24 cellular contexts compared by ENCODE assay signal in the genomic region with DNA sequence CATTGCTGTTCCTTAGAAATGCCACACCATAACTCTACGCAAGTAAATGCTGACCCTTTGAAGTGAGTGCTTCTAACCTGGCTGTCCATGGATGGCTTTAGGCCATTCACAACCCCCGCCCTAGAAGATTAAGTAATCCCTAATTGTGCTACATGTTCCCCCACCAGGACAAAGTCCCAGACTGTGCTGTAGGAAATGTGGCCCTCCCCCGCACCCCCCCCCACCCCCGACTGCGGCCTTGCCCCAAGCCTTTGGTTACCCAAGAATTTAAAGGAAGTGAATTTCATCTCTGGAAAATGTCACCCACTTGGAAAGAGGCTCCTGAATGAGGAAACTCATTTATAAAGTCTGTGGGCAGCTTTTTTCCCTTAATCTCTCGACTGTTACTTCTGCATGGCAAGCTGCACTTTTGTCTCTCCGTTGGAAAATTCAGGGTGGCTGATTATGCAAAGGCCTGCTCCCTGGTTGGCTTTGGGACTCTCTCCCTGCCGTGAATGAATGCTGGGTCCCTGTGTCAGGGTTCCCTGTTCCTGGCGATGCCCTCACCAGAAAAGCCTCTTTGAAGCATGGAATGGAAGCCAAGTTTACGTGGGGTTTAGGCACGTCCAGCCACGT. TPM values are rescaled to one million over a fixed set of nuclear protein-coding genes. Genes with fewer than 3 reads are reported as not detected.
DNase-seq lines count a peak whose midpoint lies in the region; ATAC-seq and TF ChIP-seq lines count a peak whose summit lies in the region.
"Had no signal": no experiment of that assay in that cellular context is flagged by ENCODE, and none has a peak within 500 bp of the region (broad histone marks: within the 10 kb centered on the region; RNA-seq: fewer than 3 reads in every experiment).

No MANE protein-coding gene starts in this region.

- peaks cover 14% of the 10 kb centered on the region for H3K27me3 Mint-ChIP-seq in neural progenitor cell (ENCODE audit: insufficient read depth, low read depth)
- H3K27me3 Mint-ChIP-seq: activated CD4-positive, alpha-beta memory T cell treated with anti-CD3 and anti-CD28 coated beads for 36 hours; central memory CD8-positive, alpha-beta T cell had no signal

- H3K36me3 ChIP-seq in neural progenitor cell, result no peaks in the 10 kb centered on the region
- H3K36me3 ChIP-seq: adrenal gland; BLaER1 treated with 17β-estradiol and CSF1 and Interleukin-3, amounts not matched to agents 10 nM and 100 nM had no signal

- no peak for TF ChIP-seq CTCF in neural progenitor cell (IDR thresholded peaks at IDR 0.05)

- no peak overlapping the region for H3K27ac Mint-ChIP-seq in neural progenitor cell
- H3K27ac Mint-ChIP-seq: activated CD4-positive, alpha-beta memory T cell treated with anti-CD3 and anti-CD28 coated beads for 36 hours had no signal

- H3K9ac ChIP-seq in neural progenitor cell, result no peak overlapping the region
- H3K9ac ChIP-seq: BLaER1 treated with 17β-estradiol and CSF1 and Interleukin-3, amounts not matched to agents 10 nM and 100 nM had no signal

- no peak overlapping the region for H3K4me3 ChIP-seq in neural progenitor cell
- H3K4me3 ChIP-seq: adrenal gland; BLaER1 treated with 17β-estradiol and CSF1 and Interleukin-3, amounts not matched to agents 10 nM and 100 nM; K562; mucosa of descending colon; PC-9 had no signal

- H3K4me1 Mint-ChIP-seq in neural progenitor cell, result peaks cover 55% of the 10 kb centered on the region
- H3K4me1 Mint-ChIP-seq: central memory CD8-positive, alpha-beta T cell had no signal

- H3K79me2 ChIP-seq in neural progenitor cell (ENCODE audit: low read depth), result no peaks in the 10 kb centered on the region

- H3K4me1 ChIP-seq in neural progenitor cell, result peaks cover 41% of the 10 kb centered on the region
- H3K4me1 ChIP-seq: adrenal gland had no signal

- H3K27me3 ChIP-seq in neural progenitor cell, result no peaks in the 10 kb centered on the region
- H3K27me3 ChIP-seq: adrenal gland had no signal

- H4K20me1 ChIP-seq in neural progenitor cell (ENCODE audit: low read depth), result no peaks in the 10 kb centered on the region
- H4K20me1 ChIP-seq: BLaER1 treated with 17β-estradiol and CSF1 and Interleukin-3, amounts not matched to agents 10 nM and 100 nM had no signal

- no peak overlapping the region for H2AFZ ChIP-seq in neural progenitor cell (replicated peaks)
- H2AFZ ChIP-seq: PC-9 had no signal

- no peak for ATAC-seq in GM18511 (IDR thresholded peaks at IDR 0.05; ENCODE audit: unreplicated experiment)
- ATAC-seq: left colon, mucosa of descending colon had no signal

- DNase-seq in AG20443 (ENCODE audit: low spot score) (peak; percentile 35), RPMI7951 (ENCODE audit: low read depth) (peak; percentile 73), fibroblast of gingiva (ENCODE audit: low read depth) (peak; percentile 34), neural progenitor cell (ENCODE audit: low spot score) (no peak), GDM1 (lab: John Stamatoyannopoulos, UW) (no peak), dedifferentiated amniotic fluid mesenchymal stem cell (ENCODE audit: extremely low spot score) (no peak)
- DNase-seq in stimulated activated CD4-positive, alpha-beta T cell treated with anti-CD3 and anti-CD28 coated beads, Interleukin-4, amount 100 ng/mL, for 1 hour, result no peak
- DNase-seq: activated CD4-positive, alpha-beta memory T cell treated with anti-CD3 and anti-CD28 coated beads for 36 hours; activated CD4-positive, CD25-positive, alpha-beta regulatory T cell; activated gamma-delta T cell; adrenal gland; effector CD4-positive, alpha-beta T cell; erythroblast; left colon; mucosa of descending colon; NCI-H187; PC-9; substantia nigra; T-helper 9 cell had no signal

- peaks cover 5% of the 10 kb centered on the region for H3K36me3 Mint-ChIP-seq in neural progenitor cell
- H3K36me3 Mint-ChIP-seq: activated CD4-positive, alpha-beta memory T cell treated with anti-CD3 and anti-CD28 coated beads for 36 hours had no signal

- no peaks in the 10 kb centered on the region for H3K9me3 Mint-ChIP-seq in neural progenitor cell
- H3K9me3 Mint-ChIP-seq: activated CD4-positive, alpha-beta memory T cell treated with anti-CD3 and anti-CD28 coated beads for 36 hours; central memory CD8-positive, alpha-beta T cell had no signal

- H3K9me3 ChIP-seq in neural progenitor cell (ENCODE audit: low read depth), result no peaks in the 10 kb centered on the region
- H3K9me3 ChIP-seq: adrenal gland, mucosa of descending colon had no signal

- peak overlapping the region; percentile 53 for H3K4me2 ChIP-seq in neural progenitor cell
- H3K4me2 ChIP-seq: PC-9 had no signal

- no peak overlapping the region for H3K27ac ChIP-seq in neural progenitor cell
- H3K27ac ChIP-seq: adrenal gland; BLaER1 treated with 17β-estradiol and CSF1 and Interleukin-3, amounts not matched to agents 10 nM and 100 nM; PC-9 had no signal

- H3F3A ChIP-seq in neural progenitor cell (ENCODE audit: low read depth), result peaks cover 23% of the 10 kb centered on the region

- no peak overlapping the region for H3K4me3 Mint-ChIP-seq in neural progenitor cell
- H3K4me3 Mint-ChIP-seq: activated CD4-positive, alpha-beta memory T cell treated with anti-CD3 and anti-CD28 coated beads for 36 hours; central memory CD8-positive, alpha-beta T cell had no signal

RNA-seq across cellular contexts. Expression of gene AQP1, which starts 31.5 kb away (rescaled TPM):
- 68.7 and 70.4 TPM in 2 replicates for total RNA-seq in RPMI7951 (2014; rRNA removed; shearing (Covaris generic))
- total RNA-seq in neural progenitor cell (ENCODE audit: low replicate concordance), result 0.87 TPM in 1 of 2 replicates, not detected in the other
- total RNA-seq: G401 had no signal

Comparison
In these comparisons a context has a peak if more than half of its experiments do, and no peak if none do; other contexts are left out.
1. DNase-seq: peak in AG20443 (single experiment), RPMI7951 (single experiment) and fibroblast of gingiva (single experiment); none in neural progenitor cell (single experiment), stimulated activated CD4-positive, alpha-beta T cell treated with anti-CD3 and anti-CD28 coated beads, Interleukin-4, amount 100 ng/mL, for 1 hour (single experiment), GDM1 (single experiment) and dedifferentiated amniotic fluid mesenchymal stem cell (single experiment).
2. RNA of gene AQP1, which starts 31.5 kb away (total RNA-seq): 68.7 to 70.4 TPM in RPMI7951; 0.87 TPM in neural progenitor cell; every median in the first group is over 10 times any median in the second.